In genomic region chr1:155745284-155746228, GRCh38 we compare ENCODE assay signal across 8 cellular contexts. TPM values are rescaled to one million over a fixed set of nuclear protein-coding genes. Genes with fewer than 3 reads are reported as not detected.
DNase-seq lines count a peak whose midpoint lies in the region; ATAC-seq and TF ChIP-seq lines count a peak whose summit lies in the region.
"Not testable (repeated sequence)": the region's sequence is repeated elsewhere in the genome, so short reads cannot be mapped to it uniquely, and the experiment has no call there.

No MANE protein-coding gene starts in this region.

- not testable (repeated sequence) for H2BK120ac ChIP-seq in IMR-90 (ENCODE audit: low read depth, low read length)

- H2AFZ ChIP-seq in IMR-90 (replicated peaks; ENCODE audit: low read length, poor library complexity) (peak overlapping the region; percentile 89), OCI-LY7 (ENCODE audit: low read length) (peak overlapping the region; percentile 95)

- H3K36me3 ChIP-seq in IMR-90 (ENCODE audit: control insufficient read depth, insufficient read depth, low read length) = peaks cover 11% of the 10 kb centered on the region; the same call in 1 of the 2 replicates
- H3K36me3 ChIP-seq in OCI-LY7 (ENCODE audit: insufficient read depth, low read length) = not testable (repeated sequence)

- H3K4me2 ChIP-seq in IMR-90 (ENCODE audit: low read depth, low read length) (peak overlapping the region; percentile 86), OCI-LY7 (ENCODE audit: low read length) (peak overlapping the region; percentile 84)

- not testable (repeated sequence) for TF ChIP-seq RAD21 in IMR-90 (IDR thresholded peaks at IDR 0.05; ENCODE audit: low read length)

- H2AK5ac ChIP-seq in IMR-90 (ENCODE audit: low read depth, low read length) = not testable (repeated sequence)

- peak overlapping the region; percentile 85 for H3K9ac ChIP-seq in IMR-90 (ENCODE audit: low read depth, low read length)

- TF ChIP-seq CTCF in IMR-90 (conservative IDR thresholded peaks at IDR 0.05; ENCODE audit: low read depth, low read length); epithelial cell of proximal tubule (conservative IDR thresholded peaks at IDR 0.05; ENCODE audit: low read depth, low read length): not testable (repeated sequence)
- TF ChIP-seq CTCF in OCI-LY7 (conservative IDR thresholded peaks at IDR 0.05; ENCODE audit: low read length) = 0 out of 2 replicates have a peak, but pooled peaks have one; percentile 17

- peak overlapping the region; percentile 5; the same call in 1 of the 2 replicates for H3K18ac ChIP-seq in IMR-90 (ENCODE audit: low read depth, low read length)

- not testable (repeated sequence) for H3K27me3 ChIP-seq in IMR-90 (ENCODE audit: control insufficient read depth, insufficient read depth, low read length)

- peak overlapping the region; percentile 62 for H3K27ac ChIP-seq in IMR-90 (ENCODE audit: insufficient read depth, low read length)
- peak overlapping the region; percentile 61 for H3K27ac ChIP-seq in OCI-LY7 (ENCODE audit: low read depth, low read length, poor library complexity, severe bottlenecking)

- peak overlapping the region; percentile 80 for H3K14ac ChIP-seq in IMR-90 (replicated peaks; ENCODE audit: low read depth, low read length)

- peak overlapping the region; percentile 59 for H3K4ac ChIP-seq in IMR-90 (ENCODE audit: low read depth, low read length)

- H2BK5ac ChIP-seq in IMR-90 (ENCODE audit: low read depth, low read length, poor library complexity, severe bottlenecking) = peak overlapping the region; percentile 60

- H3K4me1 ChIP-seq in IMR-90 (ENCODE audit: control insufficient read depth, insufficient read depth, low read length); OCI-LY7 (ENCODE audit: insufficient read depth, low read length, poor library complexity, severe bottlenecking): not testable (repeated sequence)

- peak; percentile 99 for DNase-seq in DMS114 treated with DMSO at 0.1 percent for 48 hours (lab: John Stamatoyannopoulos, UW; ENCODE audit: unreplicated experiment)
- peak; percentile 98 for DNase-seq in IMR-90
- peak; percentile 90 for DNase-seq in OCI-LY7 (ENCODE audit: low spot score)
- DNase-seq in activated T-cell treated with anti-CD3 and anti-CD28 coated beads for 4 hours = peak; percentile 88
- peak; percentile 83 for DNase-seq in epithelial cell of proximal tubule (ENCODE audit: low read depth)
- DNase-seq in mucosa of gallbladder (ENCODE audit: low spot score) = peak; percentile 96
- DNase-seq in stimulated activated CD8-positive, alpha-beta memory T cell treated with anti-CD3 and anti-CD28 coated beads, Interleukin-4, amount 100 ng/mL, for 24 hours (ENCODE audit: low read depth) = peak; percentile 97

- intact Hi-C loops in IMR-90 (cut with micrococcal nuclease); OCI-LY7 (cut with micrococcal nuclease; ENCODE audit: unreplicated experiment): not testable (repeated sequence)

- POLR2A ChIA-PET in IMR-90 (lab: Charles Lee; ENCODE audit: unreplicated experiment) = not testable (repeated sequence)
- POLR2A ChIA-PET in OCI-LY7 (lab: Charles Lee) = interaction anchor here (0.6 kb wide), 1 partner anchor 528 kb away, joined by 3 read pairs; no protein-coding TSS in a partner anchor

- in situ Hi-C loops in IMR-90 (cut with MboI; ENCODE audit: low sequenced_read_pairs) = not testable (repeated sequence)

- not testable (repeated sequence) for H3K79me1 ChIP-seq in IMR-90 (ENCODE audit: low read depth in 1 of 2, low read length in 2 of 2)

- H3K9me1 ChIP-seq in IMR-90 (ENCODE audit: insufficient read depth, low read length) = not testable (repeated sequence)

- not testable (repeated sequence) for H4K20me1 ChIP-seq in IMR-90 (ENCODE audit: insufficient read depth, low read length); OCI-LY7 (ENCODE audit: insufficient read depth, low read length)

- peak overlapping the region; percentile 65 to 79; a peak in 3 of 4 replicates for H4K8ac ChIP-seq in IMR-90 (ENCODE audit: low read depth in 2 of 2, low read length in 2 of 2)

- CTCF ChIA-PET in IMR-90 (lab: Yijun Ruan, JAX) = interaction anchor here (0.6 kb wide), 1 partner anchor 64 kb away, joined by 8 read pairs; no protein-coding TSS in a partner anchor
- CTCF ChIA-PET in OCI-LY7 (lab: Charles Lee; ENCODE audit: unreplicated experiment) = not testable (repeated sequence)

- not testable (repeated sequence) for H3K9me3 ChIP-seq in IMR-90 (ENCODE audit: control insufficient read depth, insufficient read depth, low read length); OCI-LY7 (ENCODE audit: low read length)

- ATAC-seq in GM21529 (IDR thresholded peaks at IDR 0.05; ENCODE audit: unreplicated experiment) (peak; percentile 88), IMR-90 (ENCODE audit: low read depth) (peak; percentile 95)

- H4K5ac ChIP-seq in IMR-90 (ENCODE audit: low read depth, low read length) = peak overlapping the region; percentile 45

- H4K91ac ChIP-seq in IMR-90 (ENCODE audit: insufficient read depth, low read depth, low read length) = peak overlapping the region; percentile 55

- H3K4me3 ChIP-seq in IMR-90 (ENCODE audit: insufficient read depth, low read depth, low read length) = peak overlapping the region; percentile 60
- peak overlapping the region; percentile 75 for H3K4me3 ChIP-seq in OCI-LY7 (ENCODE audit: low read depth, low read length, poor library complexity, severe bottlenecking)
- H3K4me3 ChIP-seq in epithelial cell of proximal tubule (ENCODE audit: low read depth, low read length) = peak overlapping the region; percentile 90

- peak overlapping the region; percentile 86 for H3K56ac ChIP-seq in IMR-90 (ENCODE audit: extremely low read depth, insufficient read depth, low read length)

- H3K9me2 ChIP-seq in OCI-LY7 (ENCODE audit: insufficient read depth, low read length) = not testable (repeated sequence)

- peak overlapping the region; percentile 61; the same call in 1 of the 2 replicates for H3K23ac ChIP-seq in IMR-90 (ENCODE audit: low read depth, low read length)

- BruUV-seq in IMR-90 (replicated peaks; lab: Mats Ljungman, UMichigan); OCI-LY7 (replicated peaks; lab: Mats Ljungman, UMichigan): not testable (repeated sequence)

- H3K79me2 ChIP-seq in OCI-LY7 (ENCODE audit: insufficient read depth, low read depth, low read length) = not testable (repeated sequence)

- H2BK20ac ChIP-seq in IMR-90 (ENCODE audit: low read depth, low read length) = not testable (repeated sequence)

- H2AK9ac ChIP-seq in IMR-90 (replicated peaks; ENCODE audit: low read depth, low read length, poor library complexity) = not testable (repeated sequence)

- not testable (repeated sequence) for H2BK15ac ChIP-seq in IMR-90 (ENCODE audit: low read depth, low read length)

- dilution Hi-C loops in IMR-90 (cut with HindIII; ENCODE audit: low sequenced_read_pairs, unreplicated experiment) = not testable (repeated sequence)

- TF ChIP-seq POLR2A in IMR-90 (IDR thresholded peaks at IDR 0.05; ENCODE audit: low read depth, low read length) = peak; percentile 61; the same call in 1 of the 2 replicates

- 0% methylated on average over 16 of the region's 77 CpGs; no CpG with 5 or more reads in 1 of the 2 experiments for WGBS in IMR-90 (ENCODE audit: extremely low coverage in 2 of 2, insufficient read length in 1 of 2), 2 experiments

TF ChIP-seq in IMR-90, 13 proteins besides CTCF, POLR2A, EP300 and RAD21:
- TF ChIP-seq MXI1 (IDR thresholded peaks at IDR 0.05; ENCODE audit: borderline replicate concordance, low read depth, low read length) = peak; percentile 98

RNA-seq across cellular contexts. Expression of gene DAP3, which starts 56.7 kb away (rescaled TPM):
- 37.2 and 48.6 TPM in 2 replicates for total RNA-seq in IMR-90 (2012; rRNA removed)
- 126 TPM in 2 replicates for polyA plus RNA-seq in IMR-90 (2012; rRNA removed)
- 44.3 and 46.8 TPM in 2 replicates for polyA plus RNA-seq in IMR-90 (2012; cell fraction: cytosol; rRNA removed)
- polyA plus RNA-seq in IMR-90 (2012; cell fraction: nucleus; rRNA removed; ENCODE audit: low replicate concordance) = 61.3 and 152 TPM in 2 replicates
- total RNA-seq in OCI-LY7 (2014; rRNA removed; shearing (Covaris generic)) = 110 and 114 TPM in 2 replicates
- 178 and 187 TPM in 2 replicates for total RNA-seq in OCI-LY7 (2022)
- 104 and 194 TPM in 2 replicates for total RNA-seq in epithelial cell of proximal tubule
- total RNA-seq in mucosa of gallbladder = 81.5 TPM

RNA-seq across cellular contexts. Expression of gene YY1AP1, which starts 57.0 kb away (rescaled TPM):
- 26.4 and 31.5 TPM in 2 replicates for total RNA-seq in IMR-90 (2012; rRNA removed)
- 52.6 and 54.9 TPM in 2 replicates for polyA plus RNA-seq in IMR-90 (2012; rRNA removed)
- 21.7 and 26.2 TPM in 2 replicates for polyA plus RNA-seq in IMR-90 (2012; cell fraction: cytosol; rRNA removed)
- 40.9 and 85.0 TPM in 2 replicates for polyA plus RNA-seq in IMR-90 (2012; cell fraction: nucleus; rRNA removed; ENCODE audit: low replicate concordance)
- 83.0 and 84.6 TPM in 2 replicates for total RNA-seq in OCI-LY7 (2014; rRNA removed; shearing (Covaris generic))
- total RNA-seq in OCI-LY7 (2022) = 76.0 and 83.8 TPM in 2 replicates
- 29.3 and 30.5 TPM in 2 replicates for total RNA-seq in epithelial cell of proximal tubule
- 54.9 TPM for total RNA-seq in mucosa of gallbladder

Comparison
In these comparisons a context has a peak if more than half of its experiments do, and no peak if none do; other contexts are left out.
1. Peak in every context shown above with its lines: DNase-seq, ATAC-seq, H3K4me3 ChIP-seq and H3K27ac ChIP-seq.